In the genomic region with DNA sequence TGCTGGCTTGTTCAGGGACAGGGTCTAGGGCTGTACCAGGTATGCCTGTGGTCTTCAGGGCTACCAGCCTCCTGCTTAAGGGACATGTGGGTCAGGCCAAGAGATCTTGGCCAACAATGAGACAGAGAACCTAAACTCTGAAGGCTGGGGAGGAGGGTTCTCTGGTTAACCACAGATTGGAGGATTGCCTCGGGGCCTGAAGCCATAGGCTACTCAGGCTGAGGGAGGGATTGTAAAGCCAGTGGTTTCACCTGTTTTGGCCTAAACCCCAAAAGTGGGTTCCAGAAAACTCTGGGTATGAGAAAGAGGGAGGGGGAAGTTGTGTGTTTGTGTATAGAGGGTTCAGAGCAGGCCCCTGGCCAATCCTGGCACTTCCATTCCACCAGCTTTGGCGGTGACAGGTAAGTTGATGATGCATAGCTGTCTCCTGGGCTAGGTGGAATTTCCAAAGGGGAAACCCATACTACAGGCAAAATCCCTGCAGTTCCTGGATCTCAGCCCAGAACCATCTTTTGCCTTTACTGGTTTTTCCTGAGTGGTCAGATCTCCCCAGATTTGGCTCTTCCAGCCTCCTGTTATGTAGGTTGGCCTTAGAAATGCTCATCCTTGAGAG, we compare ENCODE assay signal across 1 cellular context.
TF ChIP-seq lines count a peak whose summit lies in the region.

No MANE protein-coding gene starts in this region.

TF ChIP-seq in SK-N-SH, 30 proteins besides CTCF, POLR2A, EP300 and RAD21:
- no peak for TF ChIP-seq MXI1 (IDR thresholded peaks at IDR 0.05; ENCODE audit: low read depth, low read length)
- TF ChIP-seq RFX5 (IDR thresholded peaks at IDR 0.05; ENCODE audit: low read length), result no peak
- TF ChIP-seq, protein P1, sequence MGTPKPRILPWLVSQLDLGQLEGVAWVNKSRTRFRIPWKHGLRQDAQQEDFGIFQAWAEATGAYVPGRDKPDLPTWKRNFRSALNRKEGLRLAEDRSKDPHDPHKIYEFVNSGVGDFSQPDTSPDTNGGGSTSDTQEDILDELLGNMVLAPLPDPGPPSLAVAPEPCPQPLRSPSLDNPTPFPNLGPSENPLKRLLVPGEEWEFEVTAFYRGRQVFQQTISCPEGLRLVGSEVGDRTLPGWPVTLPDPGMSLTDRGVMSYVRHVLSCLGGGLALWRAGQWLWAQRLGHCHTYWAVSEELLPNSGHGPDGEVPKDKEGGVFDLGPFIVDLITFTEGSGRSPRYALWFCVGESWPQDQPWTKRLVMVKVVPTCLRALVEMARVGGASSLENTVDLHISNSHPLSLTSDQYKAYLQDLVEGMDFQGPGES (IDR thresholded peaks at IDR 0.05; ENCODE audit: low read depth, low read length), result no peak
- TF ChIP-seq, protein P2, sequence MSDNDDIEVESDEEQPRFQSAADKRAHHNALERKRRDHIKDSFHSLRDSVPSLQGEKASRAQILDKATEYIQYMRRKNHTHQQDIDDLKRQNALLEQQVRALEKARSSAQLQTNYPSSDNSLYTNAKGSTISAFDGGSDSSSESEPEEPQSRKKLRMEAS (IDR thresholded peaks at IDR 0.05; ENCODE audit: low read depth), result no peak
- TF ChIP-seq, protein P3, sequence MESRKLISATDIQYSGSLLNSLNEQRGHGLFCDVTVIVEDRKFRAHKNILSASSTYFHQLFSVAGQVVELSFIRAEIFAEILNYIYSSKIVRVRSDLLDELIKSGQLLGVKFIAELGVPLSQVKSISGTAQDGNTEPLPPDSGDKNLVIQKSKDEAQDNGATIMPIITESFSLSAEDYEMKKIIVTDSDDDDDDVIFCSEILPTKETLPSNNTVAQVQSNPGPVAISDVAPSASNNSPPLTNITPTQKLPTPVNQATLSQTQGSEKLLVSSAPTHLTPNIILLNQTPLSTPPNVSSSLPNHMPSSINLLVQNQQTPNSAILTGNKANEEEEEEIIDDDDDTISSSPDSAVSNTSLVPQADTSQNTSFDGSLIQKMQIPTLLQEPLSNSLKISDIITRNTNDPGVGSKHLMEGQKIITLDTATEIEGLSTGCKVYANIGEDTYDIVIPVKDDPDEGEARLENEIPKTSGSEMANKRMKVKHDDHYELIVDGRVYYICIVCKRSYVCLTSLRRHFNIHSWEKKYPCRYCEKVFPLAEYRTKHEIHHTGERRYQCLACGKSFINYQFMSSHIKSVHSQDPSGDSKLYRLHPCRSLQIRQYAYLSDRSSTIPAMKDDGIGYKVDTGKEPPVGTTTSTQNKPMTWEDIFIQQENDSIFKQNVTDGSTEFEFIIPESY (IDR thresholded peaks at IDR 0.05; ENCODE audit: borderline replicate concordance, low read depth), result no peak
- TF ChIP-seq TAF1 (IDR thresholded peaks at IDR 0.05; ENCODE audit: borderline replicate concordance, low read depth, low read length), result no peak
- no peak for TF ChIP-seq YY1 (IDR thresholded peaks at IDR 0.05; ENCODE audit: low read depth)
- no peak for TF ChIP-seq NFIC (IDR thresholded peaks at IDR 0.05; ENCODE audit: borderline replicate concordance)
- no peak for TF ChIP-seq USF2 (IDR thresholded peaks at IDR 0.05; ENCODE audit: borderline replicate concordance, low read depth, low read length)
